22 cellular contexts compared by ENCODE assay signal in genomic region chr11:92216789-92217188, GRCh38. TPM values are rescaled to one million over a fixed set of nuclear protein-coding genes. Genes with fewer than 3 reads are reported as not detected.
"Had no signal": no experiment of that assay in that cellular context is flagged by ENCODE, and none has a peak within 500 bp of the region (broad histone marks: within the 10 kb centered on the region; RNA-seq: fewer than 3 reads in every experiment).

No MANE protein-coding gene starts in this region.

- ATAC-seq: activated CD4-positive, alpha-beta T cell treated with anti-CD3 and anti-CD28 coated beads for 36 hours; body of pancreas; gastrocnemius medialis; heart left ventricle; left lung had no signal

- H3K4me3 ChIP-seq: body of pancreas, dorsolateral prefrontal cortex, gastrocnemius medialis, heart left ventricle, left lung, sigmoid colon, spleen, tibial artery had no signal

- H3K4me1 ChIP-seq: body of pancreas, heart left ventricle, left lung, spleen, tibial artery had no signal

- H3K27me3 ChIP-seq: body of pancreas, left lung, tibial artery had no signal

- DNase-seq: activated CD4-positive, alpha-beta memory T cell treated with anti-CD3 and anti-CD28 coated beads, Interleukin-2, amount 10 ng/mL, durations not matched to agents 7 days and 5 days; activated CD4-positive, alpha-beta T cell treated with anti-CD3 and anti-CD28 coated beads for 36 hours; activated naive CD4-positive, alpha-beta T cell treated with anti-CD3 and anti-CD28 coated beads for 36 hours; activated T-cell treated with anti-CD3 and anti-CD28 coated beads, Interleukin-2, amount 50 U/mL, for 1 hour; body of pancreas; caudate nucleus; dorsolateral prefrontal cortex; endodermal cell; erythroblast; gastrocnemius medialis; heart left ventricle; left lung; midbrain; nephron progenitor cell; nucleus accumbens; sigmoid colon; spleen; stimulated activated CD8-positive, alpha-beta memory T cell treated with anti-CD3 and anti-CD28 coated beads, Interleukin-4, amount 100 ng/mL, for 48 hours; stimulated activated naive CD4-positive, alpha-beta T cell; SW 1271; T-helper 2 cell; tibial artery had no signal

- H3K36me3 ChIP-seq: gastrocnemius medialis, heart left ventricle, left lung, sigmoid colon, spleen, tibial artery had no signal

- H3K27ac ChIP-seq: body of pancreas, dorsolateral prefrontal cortex, gastrocnemius medialis, heart left ventricle, left lung, sigmoid colon, spleen, tibial artery had no signal

- H3K9me3 ChIP-seq: body of pancreas, gastrocnemius medialis, heart left ventricle, left lung, sigmoid colon, tibial artery had no signal

RNA-seq across cellular contexts. Expression of gene FAT3, which starts 7.8 kb away (rescaled TPM):
- total RNA-seq: activated CD4-positive, alpha-beta memory T cell treated with anti-CD3 and anti-CD28 coated beads, Interleukin-2, amount 10 ng/mL, durations not matched to agents 7 days and 5 days; activated CD4-positive, alpha-beta T cell treated with anti-CD3 and anti-CD28 coated beads for 36 hours; activated naive CD4-positive, alpha-beta T cell treated with anti-CD3 and anti-CD28 coated beads for 36 hours had no signal
